ENCODE assay signal across 17 cellular contexts in the genomic region with DNA sequence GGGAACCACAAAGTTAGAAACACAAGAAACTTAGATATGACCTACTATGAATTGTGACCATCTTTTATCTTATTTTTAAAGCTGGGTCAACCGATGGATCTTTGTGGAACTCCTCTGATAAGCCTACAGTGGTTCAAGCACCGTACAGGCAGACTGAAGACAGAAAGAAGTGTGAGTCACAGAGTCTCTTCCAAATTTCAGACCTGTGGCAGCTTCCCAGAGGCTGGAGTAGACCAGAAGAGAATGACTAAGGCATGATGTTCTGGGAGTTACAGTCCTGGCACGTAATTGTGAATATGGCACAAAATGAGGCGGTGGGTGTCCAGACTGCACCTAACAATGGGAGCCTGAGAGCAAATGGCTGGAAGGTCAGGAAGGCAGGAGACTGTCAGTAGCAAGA.
DNase-seq lines count a peak whose midpoint lies in the region; ATAC-seq, FAIRE-seq and TF ChIP-seq lines count a peak whose summit lies in the region.
"Had no signal": no experiment of that assay in that cellular context is flagged by ENCODE, and none has a peak within 500 bp of the region (broad histone marks: within the 10 kb centered on the region; RNA-seq: fewer than 3 reads in every experiment).

No MANE protein-coding gene starts in this region.

- CTCF ChIA-PET in IMR-90 (lab: Yijun Ruan, JAX): no interaction called here

- no peaks in the 10 kb centered on the region for H3K4me1 ChIP-seq in IMR-90 (ENCODE audit: control insufficient read depth, insufficient read depth, low read length)
- peaks cover 23% of the 10 kb centered on the region for H3K4me1 ChIP-seq in keratinocyte (ENCODE audit: control insufficient read depth, extremely low read depth, insufficient read depth, low read length)
- peaks cover 0 to 8% (median 0%) of the 10 kb centered on the region in 6 donors for H3K4me1 ChIP-seq in spleen
- H3K4me1 ChIP-seq in Karpas-422 (ENCODE audit: low read length): peaks cover 49% of the 10 kb centered on the region
- H3K4me1 ChIP-seq: BE2C, thyroid gland had no signal

- no peak overlapping the region for H3K18ac ChIP-seq in IMR-90 (ENCODE audit: low read depth, low read length)

- H2AFZ ChIP-seq in IMR-90 (replicated peaks; ENCODE audit: low read length, poor library complexity) (no peak overlapping the region), keratinocyte (ENCODE audit: control insufficient read depth, low read length) (peak overlapping the region; percentile 91), Karpas-422 (ENCODE audit: low read length) (no peak overlapping the region)

- H3K9me3 Mint-ChIP-seq in activated T-cell treated with anti-CD3 and anti-CD28 coated beads, Interleukin-2, amount 50 U/mL, for 4 hours: no peaks in the 10 kb centered on the region
- H3K9me3 Mint-ChIP-seq: activated CD4-positive, alpha-beta T cell treated with anti-CD3 and anti-CD28 coated beads, Interleukin-2, amount 10 ng/mL, durations not matched to agents 7 days and 5 days; T-helper 2 cell treated with Interferon-gamma antibody and Interleukin-4, amounts not matched to agents 5 μg/mL and 100 μg/mL, for 36 hours had no signal

- no peak overlapping the region for H2BK20ac ChIP-seq in IMR-90 (ENCODE audit: low read depth, low read length)

- H3K79me2 ChIP-seq in keratinocyte (ENCODE audit: control insufficient read depth, insufficient read depth, low read length) (no peaks in the 10 kb centered on the region), Karpas-422 (ENCODE audit: low read length) (no peaks in the 10 kb centered on the region)

- no peaks in the 10 kb centered on the region for H3K36me3 Mint-ChIP-seq in activated T-cell treated with anti-CD3 and anti-CD28 coated beads, Interleukin-2, amount 50 U/mL, for 4 hours (ENCODE audit: insufficient read depth)

- POLR2A ChIA-PET in IMR-90 (lab: Charles Lee; ENCODE audit: unreplicated experiment): no interaction called here

- no peak for TF ChIP-seq RAD21 in IMR-90 (IDR thresholded peaks at IDR 0.05; ENCODE audit: low read length)

- TF ChIP-seq POLR2A in IMR-90 (IDR thresholded peaks at IDR 0.05; ENCODE audit: low read depth, low read length) (no peak), spleen (IDR thresholded peaks at IDR 0.05) (no peak)

- DNase-seq in AG20443 (ENCODE audit: low spot score) (peak; percentile 81), IMR-90 (peak; percentile 77), astrocyte of the spinal cord (ENCODE audit: low read depth, low spot score) (peak; percentile 70), keratinocyte (ENCODE audit: low read depth, low spot score) (peak; percentile 61), spleen (no peak), Karpas-422 (no peak), putamen (ENCODE audit: low spot score) (no peak)
- DNase-seq in activated T-cell treated with anti-CD3 and anti-CD28 coated beads, Interleukin-2, amount 50 U/mL, for 4 hours: no peak
- DNase-seq: activated CD4-positive, alpha-beta T cell treated with anti-CD3 and anti-CD28 coated beads, Interleukin-2, amount 10 ng/mL, durations not matched to agents 7 days and 5 days; amniotic stem cell; BE2C; mucosa of descending colon; NCI-H526 treated with DMSO at 0.1 percent for 48 hours; ovary; thyroid gland had no signal

- no CpG with 5 or more reads among the region's 4 CpGs for WGBS in IMR-90 (ENCODE audit: extremely low coverage in 2 of 2, insufficient read length in 1 of 2), 2 experiments
- 90 to 95% (median 94%) methylated on average over 4 of the region's 4 CpGs for WGBS in spleen, 5 donors

- no peak overlapping the region for H3K14ac ChIP-seq in IMR-90 (replicated peaks; ENCODE audit: low read depth, low read length)

- H4K5ac ChIP-seq in IMR-90 (ENCODE audit: low read depth, low read length): no peak overlapping the region

- no peak overlapping the region for H3K56ac ChIP-seq in IMR-90 (ENCODE audit: extremely low read depth, insufficient read depth, low read length)

- H3K9ac ChIP-seq in IMR-90 (ENCODE audit: low read depth, low read length) (no peak overlapping the region), keratinocyte (ENCODE audit: control insufficient read depth, extremely low read depth, insufficient read depth, low read length) (peak overlapping the region; percentile 84), Karpas-422 (ENCODE audit: low read length) (no peak overlapping the region)

- H3K4me3 Mint-ChIP-seq in activated T-cell treated with anti-CD3 and anti-CD28 coated beads, Interleukin-2, amount 50 U/mL, for 4 hours: no peak overlapping the region
- H3K4me3 Mint-ChIP-seq: activated CD4-positive, alpha-beta T cell treated with anti-CD3 and anti-CD28 coated beads, Interleukin-2, amount 10 ng/mL, durations not matched to agents 7 days and 5 days; T-helper 2 cell treated with Interferon-gamma antibody and Interleukin-4, amounts not matched to agents 5 μg/mL and 100 μg/mL, for 36 hours had no signal

- H3K4me2 ChIP-seq in IMR-90 (ENCODE audit: low read depth, low read length) (no peak overlapping the region), keratinocyte (ENCODE audit: control insufficient read depth, extremely low read depth, insufficient read depth, low read depth, low read length) (peak overlapping the region; percentile 90), Karpas-422 (ENCODE audit: low read depth, low read length, poor library complexity, severe bottlenecking) (no peak overlapping the region)

- H3K4ac ChIP-seq in IMR-90 (ENCODE audit: low read depth, low read length): no peak overlapping the region

- FAIRE-seq in keratinocyte (lab: Jason Lieb, UNC): peak; percentile 97
- FAIRE-seq: GM12878 had no signal

- peak; percentile 42; the same call in 1 of the 2 replicates for ATAC-seq in IMR-90 (ENCODE audit: low read depth)
- no peak for ATAC-seq in activated T-cell treated with anti-CD3 and anti-CD28 coated beads, Interleukin-2, amount 50 U/mL, for 4 hours
- ATAC-seq: GM12878 had no signal

- H3K4me3 ChIP-seq in IMR-90 (ENCODE audit: insufficient read depth, low read depth, low read length) (no peak overlapping the region), astrocyte of the spinal cord (ENCODE audit: low read depth, low read length) (no peak overlapping the region), keratinocyte (ENCODE audit: control insufficient read depth in 2 of 3, extremely low read depth in 1 of 3, insufficient read depth in 2 of 3, low read depth in 1 of 3, low read length in 3 of 3) (peak overlapping the region in 2 of 3 experiments; percentile 36 to 59), spleen (no peak overlapping the region), Karpas-422 (ENCODE audit: low read length) (no peak overlapping the region)
- H3K4me3 ChIP-seq: GM12878, mucosa of descending colon, ovary, thyroid gland had no signal

- H3K4me1 Mint-ChIP-seq in activated T-cell treated with anti-CD3 and anti-CD28 coated beads, Interleukin-2, amount 50 U/mL, for 4 hours (ENCODE audit: low read depth): no peaks in the 10 kb centered on the region

- no peak overlapping the region for H3K27ac ChIP-seq in IMR-90 (ENCODE audit: insufficient read depth, low read length)
- H3K27ac ChIP-seq in keratinocyte (ENCODE audit: control insufficient read depth, insufficient read depth, low read length): peak overlapping the region; percentile 100
- no peak overlapping the region for H3K27ac ChIP-seq in spleen
- no peak overlapping the region for H3K27ac ChIP-seq in Karpas-422 (ENCODE audit: low read length)
- H3K27ac ChIP-seq: ovary, thyroid gland had no signal

- TF ChIP-seq CTCF in IMR-90 (conservative IDR thresholded peaks at IDR 0.05; ENCODE audit: low read depth, low read length) (no peak), astrocyte of the spinal cord (IDR thresholded peaks at IDR 0.05; ENCODE audit: low read depth, low read length) (no peak), keratinocyte (optimal IDR thresholded peaks at IDR 0.05 in 1 of 3, IDR thresholded peaks at IDR 0.05 in 1 of 3, conservative IDR thresholded peaks at IDR 0.05 in 1 of 3; ENCODE audit: extremely low read depth in 1 of 3, insufficient read depth in 2 of 3, low read length in 3 of 3) (no peak), spleen (IDR thresholded peaks at IDR 0.05 in 8 of 11, conservative IDR thresholded peaks at IDR 0.05 in 3 of 11) (no peak)

- H4K8ac ChIP-seq in IMR-90 (ENCODE audit: low read depth in 2 of 2, low read length in 2 of 2): no peak overlapping the region

- no peak overlapping the region for H2BK15ac ChIP-seq in IMR-90 (ENCODE audit: low read depth, low read length)

- H4K20me1 ChIP-seq in IMR-90 (ENCODE audit: insufficient read depth, low read length) (no peaks in the 10 kb centered on the region), keratinocyte (ENCODE audit: control insufficient read depth, extremely low read depth, insufficient read depth, low read length) (no peaks in the 10 kb centered on the region), Karpas-422 (ENCODE audit: insufficient read depth, low read depth, low read length) (no peaks in the 10 kb centered on the region)

- dilution Hi-C loops in IMR-90 (cut with HindIII; ENCODE audit: low sequenced_read_pairs, unreplicated experiment): no loop called here
- dilution Hi-C loops in keratinocyte (cut with MboI; ENCODE audit: extremely low pct_ligation_motif_present, low sequenced_read_pairs): no loop called here

- H3K23ac ChIP-seq in IMR-90 (ENCODE audit: low read depth, low read length): no peak overlapping the region

- no peaks in the 10 kb centered on the region for H3K27me3 Mint-ChIP-seq in activated T-cell treated with anti-CD3 and anti-CD28 coated beads, Interleukin-2, amount 50 U/mL, for 4 hours (ENCODE audit: low read depth)

- H2BK5ac ChIP-seq in IMR-90 (ENCODE audit: low read depth, low read length, poor library complexity, severe bottlenecking): no peak overlapping the region

- in situ Hi-C loops in IMR-90 (cut with MboI; ENCODE audit: low sequenced_read_pairs): no loop called here
- in situ Hi-C loops in astrocyte of the spinal cord (cut with HindIII; ENCODE audit: low sequenced_read_pairs): no loop called here

- H3K36me3 ChIP-seq in IMR-90 (ENCODE audit: control insufficient read depth, insufficient read depth, low read length): no peaks in the 10 kb centered on the region
- H3K36me3 ChIP-seq in keratinocyte (ENCODE audit: control insufficient read depth in 2 of 2, extremely low read depth in 1 of 2, insufficient read depth in 2 of 2, low read length in 2 of 2): no peaks in the 10 kb centered on the region
- H3K36me3 ChIP-seq in spleen: no peaks in the 10 kb centered on the region
- H3K36me3 ChIP-seq in Karpas-422 (ENCODE audit: insufficient read depth, low read length): no peaks in the 10 kb centered on the region
- H3K36me3 ChIP-seq: BE2C, ovary, thyroid gland had no signal

- H2AK5ac ChIP-seq in IMR-90 (ENCODE audit: low read depth, low read length): no peak overlapping the region

- no peak overlapping the region for H2AK9ac ChIP-seq in IMR-90 (replicated peaks; ENCODE audit: low read depth, low read length, poor library complexity)

- no TSS peak for BruUV-seq in IMR-90 (replicated peaks; lab: Mats Ljungman, UMichigan)

- H3K9me3 ChIP-seq in IMR-90 (ENCODE audit: control insufficient read depth, insufficient read depth, low read length): no peaks in the 10 kb centered on the region
- no peaks in the 10 kb centered on the region for H3K9me3 ChIP-seq in keratinocyte (ENCODE audit: control insufficient read depth, low read depth, low read length)
- H3K9me3 ChIP-seq in spleen: no peaks in the 10 kb centered on the region
- H3K9me3 ChIP-seq in Karpas-422 (ENCODE audit: low read length): no peaks in the 10 kb centered on the region
- H3K9me3 ChIP-seq: BE2C, mucosa of descending colon, ovary, thyroid gland had no signal

- H3K9me1 ChIP-seq in IMR-90 (ENCODE audit: insufficient read depth, low read length): 0 out of 2 replicates have a peak, but pooled peaks cover 4% of the 10 kb centered on the region
- no peaks in the 10 kb centered on the region for H3K9me1 ChIP-seq in keratinocyte (ENCODE audit: control insufficient read depth, extremely low read depth, insufficient read depth, low read length)

- no peak overlapping the region for H4K91ac ChIP-seq in IMR-90 (ENCODE audit: insufficient read depth, low read depth, low read length)

- intact Hi-C loops in IMR-90 (cut with micrococcal nuclease): no loop called here
- intact Hi-C loops in spleen (cut with DNase I; ENCODE audit: low total_unique reads): no loop called here

- H3K9me2 ChIP-seq in Karpas-422 (replicated peaks; ENCODE audit: insufficient read depth, low read length): no peaks in the 10 kb centered on the region

- H3K27me3 ChIP-seq in IMR-90 (ENCODE audit: control insufficient read depth, insufficient read depth, low read length) (no peaks in the 10 kb centered on the region), keratinocyte (ENCODE audit: control insufficient read depth, extremely low read depth, insufficient read depth, low read length) (no peaks in the 10 kb centered on the region), spleen (replicated peaks in 1 of 7) (no peaks in the 10 kb centered on the region), Karpas-422 (ENCODE audit: low read length) (no peaks in the 10 kb centered on the region; the same call in 1 of the 2 replicates)
- H3K27me3 ChIP-seq: BE2C, ovary, thyroid gland had no signal

- no peaks in the 10 kb centered on the region for H3K79me1 ChIP-seq in IMR-90 (ENCODE audit: low read depth in 1 of 2, low read length in 2 of 2)

- no peak overlapping the region for H2BK120ac ChIP-seq in IMR-90 (ENCODE audit: low read depth, low read length)

Comparison
In these comparisons a context has a peak if more than half of its experiments do, and no peak if none do; other contexts are left out.
1. DNase-seq: peak in AG20443 (single experiment), IMR-90 (single experiment), astrocyte of the spinal cord (single experiment) and keratinocyte (single experiment); none in spleen (single experiment), Karpas-422 (single experiment), putamen (single experiment) and activated T-cell treated with anti-CD3 and anti-CD28 coated beads, Interleukin-2, amount 50 U/mL, for 4 hours (single experiment).
2. H3K4me3 ChIP-seq: peak in keratinocyte (2 of 3); none in IMR-90 (single experiment), astrocyte of the spinal cord (single experiment), spleen (0 of 8) and Karpas-422 (single experiment).